Comparison of ENCODE assay signal across 11 cellular contexts in the genomic region with DNA sequence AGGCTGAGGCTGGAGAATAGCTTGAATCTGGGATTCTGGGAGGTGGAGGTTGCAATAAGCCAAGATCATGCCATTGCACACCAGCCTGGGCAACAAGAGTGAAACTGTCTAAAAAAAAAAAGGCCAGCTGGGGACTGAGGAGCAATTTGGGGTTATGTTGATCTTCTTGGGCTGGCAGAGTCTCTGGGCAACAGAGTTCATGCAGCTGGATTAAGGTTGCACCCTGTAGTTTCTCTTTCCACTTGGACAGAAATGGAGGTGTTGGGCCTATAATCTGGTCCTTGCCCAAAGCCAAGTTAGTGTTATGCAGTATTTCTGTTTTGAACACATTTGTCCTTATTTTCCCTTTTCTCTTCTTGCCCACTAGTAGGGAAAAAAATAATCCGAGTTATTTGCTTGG.
"Had no signal": no experiment of that assay in that cellular context is flagged by ENCODE, and none has a peak within 500 bp of the region (broad histone marks: within the 10 kb centered on the region; RNA-seq: fewer than 3 reads in every experiment).

No MANE protein-coding gene starts in this region.

- DNase-seq: activated CD4-positive, alpha-beta T cell treated with anti-CD3 and anti-CD28 coated beads for 48 hours; activated CD8-positive, alpha-beta memory T cell treated with anti-CD3 and anti-CD28 coated beads for 24 hours; activated naive CD4-positive, alpha-beta T cell treated with Interleukin-2 at 50 U/mL for 16 hours; activated naive CD8-positive, alpha-beta T cell treated with anti-CD3 and anti-CD28 coated beads, Interleukin-2, amount 50 U/mL, for 24 hours; retina; small intestine; tibial artery had no signal

- H3K9me3 ChIP-seq: ascending aorta, ovary, tibial artery had no signal

- H3K9me3 Mint-ChIP-seq: activated naive CD8-positive, alpha-beta T cell treated with anti-CD3 and anti-CD28 coated beads, Interleukin-2, amount 50 U/mL, for 24 hours; natural killer cell treated with Interleukin-12 subunit alpha and Interleukin-12 subunit beta and Interleukin-15 and Interleukin-18, amount 100 ng/mL, for 72 hours had no signal

- H3K27ac Mint-ChIP-seq: activated naive CD8-positive, alpha-beta T cell treated with anti-CD3 and anti-CD28 coated beads, Interleukin-2, amount 50 U/mL, for 24 hours; natural killer cell treated with Interleukin-12 subunit alpha and Interleukin-12 subunit beta and Interleukin-15 and Interleukin-18, amount 100 ng/mL, for 72 hours had no signal

- H3K36me3 ChIP-seq: ascending aorta, ovary, tibial artery had no signal

- H3K4me3 Mint-ChIP-seq: activated naive CD8-positive, alpha-beta T cell treated with anti-CD3 and anti-CD28 coated beads, Interleukin-2, amount 50 U/mL, for 24 hours; natural killer cell treated with Interleukin-12 subunit alpha and Interleukin-12 subunit beta and Interleukin-15 and Interleukin-18, amount 100 ng/mL, for 72 hours had no signal

- ATAC-seq: activated naive CD8-positive, alpha-beta T cell treated with anti-CD3 and anti-CD28 coated beads, Interleukin-2, amount 50 U/mL, for 24 hours; natural killer cell treated with Interleukin-12 subunit alpha and Interleukin-12 subunit beta and Interleukin-15 and Interleukin-18, amount 100 ng/mL, for 72 hours had no signal

- H3K4me1 Mint-ChIP-seq: activated naive CD8-positive, alpha-beta T cell treated with anti-CD3 and anti-CD28 coated beads, Interleukin-2, amount 50 U/mL, for 24 hours had no signal

- H3K27me3 Mint-ChIP-seq: activated naive CD8-positive, alpha-beta T cell treated with anti-CD3 and anti-CD28 coated beads, Interleukin-2, amount 50 U/mL, for 24 hours; natural killer cell treated with Interleukin-12 subunit alpha and Interleukin-12 subunit beta and Interleukin-15 and Interleukin-18, amount 100 ng/mL, for 72 hours had no signal

- H3K4me3 ChIP-seq: ascending aorta, ovary, tibial artery had no signal

- H3K27ac ChIP-seq: foreskin keratinocyte had no signal

- H3K36me3 Mint-ChIP-seq: natural killer cell treated with Interleukin-12 subunit alpha and Interleukin-12 subunit beta and Interleukin-15 and Interleukin-18, amount 100 ng/mL, for 72 hours had no signal

- H3K27me3 ChIP-seq: ascending aorta, foreskin keratinocyte, ovary, tibial artery had no signal
